Comparison of ENCODE assay signal across 1 cellular context in the genomic region with DNA sequence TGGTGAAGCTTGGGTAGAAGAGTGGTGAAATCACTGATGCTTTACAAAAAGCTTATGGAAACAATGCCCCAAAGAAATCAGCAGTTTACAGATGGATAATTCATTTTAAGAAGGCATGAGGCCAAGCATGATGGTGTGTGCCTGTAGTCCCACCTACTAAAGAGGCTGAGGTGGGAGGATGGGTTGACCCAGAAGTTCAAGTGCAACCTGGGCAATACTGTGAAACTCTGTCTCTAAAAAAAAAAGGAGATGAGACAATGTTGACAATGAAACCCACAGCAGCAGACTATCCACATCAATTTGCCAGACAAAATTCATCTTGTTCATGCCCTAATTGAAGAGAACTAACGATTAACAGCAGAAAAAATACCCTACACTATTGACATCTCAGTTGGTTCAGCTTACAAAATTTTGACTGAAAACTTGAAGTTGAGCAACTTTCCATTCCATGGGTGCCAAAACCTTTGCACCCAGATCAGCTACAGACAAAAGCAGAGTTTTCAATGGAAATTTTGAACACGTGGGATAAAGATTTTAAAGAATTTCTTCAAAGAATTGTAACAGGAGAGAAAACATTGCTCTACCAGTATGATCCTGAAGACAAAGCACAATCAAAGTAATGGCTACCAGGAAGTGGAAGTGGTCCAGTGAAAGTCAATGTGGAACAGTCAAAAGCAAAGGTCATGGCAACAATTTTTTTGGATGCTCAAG.
TF ChIP-seq lines count a peak whose summit lies in the region.

No MANE protein-coding gene starts in this region.

TF ChIP-seq in HepG2, 621 proteins besides CTCF, POLR2A, EP300 and RAD21 (continued from another document and continues in another):
- TF ChIP-seq POGZ (CRISPR knock-in tag; IDR thresholded peaks at IDR 0.05), result 0 out of 2 replicates have a peak, but pooled peaks have one; percentile 26
- TF ChIP-seq NR3C1 (CRISPR knock-in tag; IDR thresholded peaks at IDR 0.05), result no peak
- TF ChIP-seq, protein P1, sequence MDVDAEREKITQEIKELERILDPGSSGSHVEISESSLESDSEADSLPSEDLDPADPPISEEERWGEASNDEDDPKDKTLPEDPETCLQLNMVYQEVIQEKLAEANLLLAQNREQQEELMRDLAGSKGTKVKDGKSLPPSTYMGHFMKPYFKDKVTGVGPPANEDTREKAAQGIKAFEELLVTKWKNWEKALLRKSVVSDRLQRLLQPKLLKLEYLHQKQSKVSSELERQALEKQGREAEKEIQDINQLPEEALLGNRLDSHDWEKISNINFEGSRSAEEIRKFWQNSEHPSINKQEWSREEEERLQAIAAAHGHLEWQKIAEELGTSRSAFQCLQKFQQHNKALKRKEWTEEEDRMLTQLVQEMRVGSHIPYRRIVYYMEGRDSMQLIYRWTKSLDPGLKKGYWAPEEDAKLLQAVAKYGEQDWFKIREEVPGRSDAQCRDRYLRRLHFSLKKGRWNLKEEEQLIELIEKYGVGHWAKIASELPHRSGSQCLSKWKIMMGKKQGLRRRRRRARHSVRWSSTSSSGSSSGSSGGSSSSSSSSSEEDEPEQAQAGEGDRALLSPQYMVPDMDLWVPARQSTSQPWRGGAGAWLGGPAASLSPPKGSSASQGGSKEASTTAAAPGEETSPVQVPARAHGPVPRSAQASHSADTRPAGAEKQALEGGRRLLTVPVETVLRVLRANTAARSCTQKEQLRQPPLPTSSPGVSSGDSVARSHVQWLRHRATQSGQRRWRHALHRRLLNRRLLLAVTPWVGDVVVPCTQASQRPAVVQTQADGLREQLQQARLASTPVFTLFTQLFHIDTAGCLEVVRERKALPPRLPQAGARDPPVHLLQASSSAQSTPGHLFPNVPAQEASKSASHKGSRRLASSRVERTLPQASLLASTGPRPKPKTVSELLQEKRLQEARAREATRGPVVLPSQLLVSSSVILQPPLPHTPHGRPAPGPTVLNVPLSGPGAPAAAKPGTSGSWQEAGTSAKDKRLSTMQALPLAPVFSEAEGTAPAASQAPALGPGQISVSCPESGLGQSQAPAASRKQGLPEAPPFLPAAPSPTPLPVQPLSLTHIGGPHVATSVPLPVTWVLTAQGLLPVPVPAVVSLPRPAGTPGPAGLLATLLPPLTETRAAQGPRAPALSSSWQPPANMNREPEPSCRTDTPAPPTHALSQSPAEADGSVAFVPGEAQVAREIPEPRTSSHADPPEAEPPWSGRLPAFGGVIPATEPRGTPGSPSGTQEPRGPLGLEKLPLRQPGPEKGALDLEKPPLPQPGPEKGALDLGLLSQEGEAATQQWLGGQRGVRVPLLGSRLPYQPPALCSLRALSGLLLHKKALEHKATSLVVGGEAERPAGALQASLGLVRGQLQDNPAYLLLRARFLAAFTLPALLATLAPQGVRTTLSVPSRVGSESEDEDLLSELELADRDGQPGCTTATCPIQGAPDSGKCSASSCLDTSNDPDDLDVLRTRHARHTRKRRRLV (CRISPR knock-in tag; IDR thresholded peaks at IDR 0.05), result no peak
- TF ChIP-seq ZSCAN31 (CRISPR knock-in tag; IDR thresholded peaks at IDR 0.05; ENCODE audit: low read depth), result no peak
- TF ChIP-seq FOXK2 (IDR thresholded peaks at IDR 0.05), result no peak
- TF ChIP-seq ATF7-NPFF (CRISPR knock-in tag; IDR thresholded peaks at IDR 0.05; ENCODE audit: low read depth), result no peak
- peak; percentile 73; the same call in 1 of the 2 replicates for TF ChIP-seq NCOR1 (IDR thresholded peaks at IDR 0.05; ENCODE audit: borderline replicate concordance, low read length)
- TF ChIP-seq TCF12 (IDR thresholded peaks at IDR 0.05), result no peak
- TF ChIP-seq TCF12 (CRISPR knock-in tag; IDR thresholded peaks at IDR 0.05), result no peak
- no peak for TF ChIP-seq NFE2L1 (CRISPR knock-in tag; IDR thresholded peaks at IDR 0.05; ENCODE audit: borderline replicate concordance)
- TF ChIP-seq JARID2 (CRISPR knock-in tag; IDR thresholded peaks at IDR 0.05; ENCODE audit: insufficient replicate concordance), result no peak
- peak; percentile 28 for TF ChIP-seq YY1 (IDR thresholded peaks at IDR 0.05; ENCODE audit: insufficient read depth, insufficient replicate concordance, low read depth, low read length)
- TF ChIP-seq, protein P2, sequence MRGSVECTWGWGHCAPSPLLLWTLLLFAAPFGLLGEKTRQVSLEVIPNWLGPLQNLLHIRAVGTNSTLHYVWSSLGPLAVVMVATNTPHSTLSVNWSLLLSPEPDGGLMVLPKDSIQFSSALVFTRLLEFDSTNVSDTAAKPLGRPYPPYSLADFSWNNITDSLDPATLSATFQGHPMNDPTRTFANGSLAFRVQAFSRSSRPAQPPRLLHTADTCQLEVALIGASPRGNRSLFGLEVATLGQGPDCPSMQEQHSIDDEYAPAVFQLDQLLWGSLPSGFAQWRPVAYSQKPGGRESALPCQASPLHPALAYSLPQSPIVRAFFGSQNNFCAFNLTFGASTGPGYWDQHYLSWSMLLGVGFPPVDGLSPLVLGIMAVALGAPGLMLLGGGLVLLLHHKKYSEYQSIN (CRISPR knock-in tag; IDR thresholded peaks at IDR 0.05; ENCODE audit: borderline replicate concordance), result no peak
- no peak for TF ChIP-seq ZMAT3 (CRISPR knock-in tag; conservative IDR thresholded peaks at IDR 0.05)
- no peak for TF ChIP-seq ZBTB38 (CRISPR knock-in tag; IDR thresholded peaks at IDR 0.05)
- TF ChIP-seq ZNF629 (CRISPR knock-in tag; conservative IDR thresholded peaks at IDR 0.05), result no peak
- TF ChIP-seq SRSF4 (IDR thresholded peaks at IDR 0.05; ENCODE audit: low read depth, low read length, poor library complexity, severe bottlenecking), result no peak
- TF ChIP-seq ZNF644 (CRISPR knock-in tag; IDR thresholded peaks at IDR 0.05; ENCODE audit: low read depth), result peak; percentile 67
- TF ChIP-seq RELA (CRISPR knock-in tag; IDR thresholded peaks at IDR 0.05), result no peak
- TF ChIP-seq, protein P3, sequence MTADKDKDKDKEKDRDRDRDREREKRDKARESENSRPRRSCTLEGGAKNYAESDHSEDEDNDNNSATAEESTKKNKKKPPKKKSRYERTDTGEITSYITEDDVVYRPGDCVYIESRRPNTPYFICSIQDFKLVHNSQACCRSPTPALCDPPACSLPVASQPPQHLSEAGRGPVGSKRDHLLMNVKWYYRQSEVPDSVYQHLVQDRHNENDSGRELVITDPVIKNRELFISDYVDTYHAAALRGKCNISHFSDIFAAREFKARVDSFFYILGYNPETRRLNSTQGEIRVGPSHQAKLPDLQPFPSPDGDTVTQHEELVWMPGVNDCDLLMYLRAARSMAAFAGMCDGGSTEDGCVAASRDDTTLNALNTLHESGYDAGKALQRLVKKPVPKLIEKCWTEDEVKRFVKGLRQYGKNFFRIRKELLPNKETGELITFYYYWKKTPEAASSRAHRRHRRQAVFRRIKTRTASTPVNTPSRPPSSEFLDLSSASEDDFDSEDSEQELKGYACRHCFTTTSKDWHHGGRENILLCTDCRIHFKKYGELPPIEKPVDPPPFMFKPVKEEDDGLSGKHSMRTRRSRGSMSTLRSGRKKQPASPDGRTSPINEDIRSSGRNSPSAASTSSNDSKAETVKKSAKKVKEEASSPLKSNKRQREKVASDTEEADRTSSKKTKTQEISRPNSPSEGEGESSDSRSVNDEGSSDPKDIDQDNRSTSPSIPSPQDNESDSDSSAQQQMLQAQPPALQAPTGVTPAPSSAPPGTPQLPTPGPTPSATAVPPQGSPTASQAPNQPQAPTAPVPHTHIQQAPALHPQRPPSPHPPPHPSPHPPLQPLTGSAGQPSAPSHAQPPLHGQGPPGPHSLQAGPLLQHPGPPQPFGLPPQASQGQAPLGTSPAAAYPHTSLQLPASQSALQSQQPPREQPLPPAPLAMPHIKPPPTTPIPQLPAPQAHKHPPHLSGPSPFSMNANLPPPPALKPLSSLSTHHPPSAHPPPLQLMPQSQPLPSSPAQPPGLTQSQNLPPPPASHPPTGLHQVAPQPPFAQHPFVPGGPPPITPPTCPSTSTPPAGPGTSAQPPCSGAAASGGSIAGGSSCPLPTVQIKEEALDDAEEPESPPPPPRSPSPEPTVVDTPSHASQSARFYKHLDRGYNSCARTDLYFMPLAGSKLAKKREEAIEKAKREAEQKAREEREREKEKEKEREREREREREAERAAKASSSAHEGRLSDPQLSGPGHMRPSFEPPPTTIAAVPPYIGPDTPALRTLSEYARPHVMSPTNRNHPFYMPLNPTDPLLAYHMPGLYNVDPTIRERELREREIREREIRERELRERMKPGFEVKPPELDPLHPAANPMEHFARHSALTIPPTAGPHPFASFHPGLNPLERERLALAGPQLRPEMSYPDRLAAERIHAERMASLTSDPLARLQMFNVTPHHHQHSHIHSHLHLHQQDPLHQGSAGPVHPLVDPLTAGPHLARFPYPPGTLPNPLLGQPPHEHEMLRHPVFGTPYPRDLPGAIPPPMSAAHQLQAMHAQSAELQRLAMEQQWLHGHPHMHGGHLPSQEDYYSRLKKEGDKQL (CRISPR knock-in tag; IDR thresholded peaks at IDR 0.05; ENCODE audit: low read depth), result no peak
- no peak for TF ChIP-seq BRD4 (CRISPR knock-in tag; IDR thresholded peaks at IDR 0.05)
- no peak for TF ChIP-seq SMAD3 (CRISPR knock-in tag; IDR thresholded peaks at IDR 0.05)
- no peak for TF ChIP-seq ZNF431 (CRISPR knock-in tag; IDR thresholded peaks at IDR 0.05; ENCODE audit: borderline replicate concordance, low read depth)
- no peak for TF ChIP-seq SOX6 (IDR thresholded peaks at IDR 0.05)
- peak; percentile 78 for TF ChIP-seq SOX6 (CRISPR knock-in tag; IDR thresholded peaks at IDR 0.05)
- TF ChIP-seq, protein P4, sequence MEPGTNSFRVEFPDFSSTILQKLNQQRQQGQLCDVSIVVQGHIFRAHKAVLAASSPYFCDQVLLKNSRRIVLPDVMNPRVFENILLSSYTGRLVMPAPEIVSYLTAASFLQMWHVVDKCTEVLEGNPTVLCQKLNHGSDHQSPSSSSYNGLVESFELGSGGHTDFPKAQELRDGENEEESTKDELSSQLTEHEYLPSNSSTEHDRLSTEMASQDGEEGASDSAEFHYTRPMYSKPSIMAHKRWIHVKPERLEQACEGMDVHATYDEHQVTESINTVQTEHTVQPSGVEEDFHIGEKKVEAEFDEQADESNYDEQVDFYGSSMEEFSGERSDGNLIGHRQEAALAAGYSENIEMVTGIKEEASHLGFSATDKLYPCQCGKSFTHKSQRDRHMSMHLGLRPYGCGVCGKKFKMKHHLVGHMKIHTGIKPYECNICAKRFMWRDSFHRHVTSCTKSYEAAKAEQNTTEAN (CRISPR knock-in tag; conservative IDR thresholded peaks at IDR 0.05), result no peak
- TF ChIP-seq AGO2 (optimal IDR thresholded peaks at IDR 0.05; ENCODE audit: low read depth, low read length), result no peak
- no peak for TF ChIP-seq RCOR2 (CRISPR knock-in tag; IDR thresholded peaks at IDR 0.05)
- TF ChIP-seq FOXK1 (CRISPR knock-in tag; IDR thresholded peaks at IDR 0.05; ENCODE audit: borderline replicate concordance, low read depth), result no peak
- TF ChIP-seq ZNF891 (CRISPR knock-in tag; IDR thresholded peaks at IDR 0.05), result no peak
- no peak for TF ChIP-seq ZNF24 (IDR thresholded peaks at IDR 0.05)
- TF ChIP-seq ZNF317 (CRISPR knock-in tag; IDR thresholded peaks at IDR 0.05), result peak; percentile 95
- TF ChIP-seq SOX5 (CRISPR knock-in tag; IDR thresholded peaks at IDR 0.05; ENCODE audit: borderline replicate concordance), result 0 out of 2 replicates have a peak, but pooled peaks have one; percentile 37
- no peak for TF ChIP-seq STAT5B (CRISPR knock-in tag; IDR thresholded peaks at IDR 0.05)
- TF ChIP-seq CENPT (CRISPR knock-in tag; IDR thresholded peaks at IDR 0.05; ENCODE audit: low read depth), result no peak
- no peak for TF ChIP-seq GFI1 (CRISPR knock-in tag; IDR thresholded peaks at IDR 0.05; ENCODE audit: borderline replicate concordance)
- no peak for TF ChIP-seq DR1 (CRISPR knock-in tag; IDR thresholded peaks at IDR 0.05)
- TF ChIP-seq BCL6 (CRISPR knock-in tag; IDR thresholded peaks at IDR 0.05), result no peak
- 0 out of 2 replicates have a peak, but pooled peaks have one; percentile 5 for TF ChIP-seq SAP130 (CRISPR knock-in tag; IDR thresholded peaks at IDR 0.05; ENCODE audit: low read depth)
- no peak for TF ChIP-seq JDP2 (CRISPR knock-in tag; IDR thresholded peaks at IDR 0.05; ENCODE audit: borderline replicate concordance)
- no peak for TF ChIP-seq RFX5 (IDR thresholded peaks at IDR 0.05; ENCODE audit: low read depth, low read length)
- TF ChIP-seq MIXL1 (CRISPR knock-in tag; IDR thresholded peaks at IDR 0.05), result no peak
- TF ChIP-seq ZNF329 (CRISPR knock-in tag; IDR thresholded peaks at IDR 0.05; ENCODE audit: low read depth), result no peak
- no peak for TF ChIP-seq SETDB1 (CRISPR knock-in tag; IDR thresholded peaks at IDR 0.05; ENCODE audit: borderline replicate concordance)
- TF ChIP-seq XRCC5 (optimal IDR thresholded peaks at IDR 0.05; ENCODE audit: low read length), result no peak
- TF ChIP-seq, protein P5, sequence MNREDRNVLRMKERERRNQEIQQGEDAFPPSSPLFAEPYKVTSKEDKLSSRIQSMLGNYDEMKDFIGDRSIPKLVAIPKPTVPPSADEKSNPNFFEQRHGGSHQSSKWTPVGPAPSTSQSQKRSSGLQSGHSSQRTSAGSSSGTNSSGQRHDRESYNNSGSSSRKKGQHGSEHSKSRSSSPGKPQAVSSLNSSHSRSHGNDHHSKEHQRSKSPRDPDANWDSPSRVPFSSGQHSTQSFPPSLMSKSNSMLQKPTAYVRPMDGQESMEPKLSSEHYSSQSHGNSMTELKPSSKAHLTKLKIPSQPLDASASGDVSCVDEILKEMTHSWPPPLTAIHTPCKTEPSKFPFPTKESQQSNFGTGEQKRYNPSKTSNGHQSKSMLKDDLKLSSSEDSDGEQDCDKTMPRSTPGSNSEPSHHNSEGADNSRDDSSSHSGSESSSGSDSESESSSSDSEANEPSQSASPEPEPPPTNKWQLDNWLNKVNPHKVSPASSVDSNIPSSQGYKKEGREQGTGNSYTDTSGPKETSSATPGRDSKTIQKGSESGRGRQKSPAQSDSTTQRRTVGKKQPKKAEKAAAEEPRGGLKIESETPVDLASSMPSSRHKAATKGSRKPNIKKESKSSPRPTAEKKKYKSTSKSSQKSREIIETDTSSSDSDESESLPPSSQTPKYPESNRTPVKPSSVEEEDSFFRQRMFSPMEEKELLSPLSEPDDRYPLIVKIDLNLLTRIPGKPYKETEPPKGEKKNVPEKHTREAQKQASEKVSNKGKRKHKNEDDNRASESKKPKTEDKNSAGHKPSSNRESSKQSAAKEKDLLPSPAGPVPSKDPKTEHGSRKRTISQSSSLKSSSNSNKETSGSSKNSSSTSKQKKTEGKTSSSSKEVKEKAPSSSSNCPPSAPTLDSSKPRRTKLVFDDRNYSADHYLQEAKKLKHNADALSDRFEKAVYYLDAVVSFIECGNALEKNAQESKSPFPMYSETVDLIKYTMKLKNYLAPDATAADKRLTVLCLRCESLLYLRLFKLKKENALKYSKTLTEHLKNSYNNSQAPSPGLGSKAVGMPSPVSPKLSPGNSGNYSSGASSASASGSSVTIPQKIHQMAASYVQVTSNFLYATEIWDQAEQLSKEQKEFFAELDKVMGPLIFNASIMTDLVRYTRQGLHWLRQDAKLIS (CRISPR knock-in tag; IDR thresholded peaks at IDR 0.05), result no peak
- TF ChIP-seq, protein P6, sequence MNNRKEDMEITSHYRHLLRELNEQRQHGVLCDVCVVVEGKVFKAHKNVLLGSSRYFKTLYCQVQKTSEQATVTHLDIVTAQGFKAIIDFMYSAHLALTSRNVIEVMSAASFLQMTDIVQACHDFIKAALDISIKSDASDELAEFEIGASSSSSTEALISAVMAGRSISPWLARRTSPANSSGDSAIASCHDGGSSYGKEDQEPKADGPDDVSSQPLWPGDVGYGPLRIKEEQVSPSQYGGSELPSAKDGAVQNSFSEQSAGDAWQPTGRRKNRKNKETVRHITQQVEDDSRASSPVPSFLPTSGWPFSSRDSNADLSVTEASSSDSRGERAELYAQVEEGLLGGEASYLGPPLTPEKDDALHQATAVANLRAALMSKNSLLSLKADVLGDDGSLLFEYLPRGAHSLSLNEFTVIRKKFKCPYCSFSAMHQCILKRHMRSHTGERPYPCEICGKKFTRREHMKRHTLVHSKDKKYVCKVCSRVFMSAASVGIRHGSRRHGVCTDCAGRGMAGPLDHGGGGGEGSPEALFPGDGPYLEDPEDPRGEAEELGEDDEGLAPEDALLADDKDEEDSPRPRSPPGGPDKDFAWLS (CRISPR knock-in tag; IDR thresholded peaks at IDR 0.05; ENCODE audit: borderline replicate concordance), result no peak
- no peak for TF ChIP-seq MBNL3 (CRISPR knock-in tag; conservative IDR thresholded peaks at IDR 0.05)
- no peak for TF ChIP-seq ZEB1 (IDR thresholded peaks at IDR 0.05; ENCODE audit: insufficient replicate concordance, low read depth)
